9 cellular contexts compared by ENCODE assay signal in genomic region chr1:46615735-46616134, GRCh38. TPM values are rescaled to one million over a fixed set of nuclear protein-coding genes. Genes with fewer than 3 reads are reported as not detected.
DNase-seq lines count a peak whose midpoint lies in the region; ATAC-seq, FAIRE-seq and TF ChIP-seq lines count a peak whose summit lies in the region.
"Had no signal": no experiment of that assay in that cellular context is flagged by ENCODE, and none has a peak within 500 bp of the region (broad histone marks: within the 10 kb centered on the region; RNA-seq: fewer than 3 reads in every experiment).

No MANE protein-coding gene starts in this region.

- no peak for DNase-seq in H9
- no peak for DNase-seq in WERI-Rb-1
- no peak for DNase-seq in glutamatergic neuron
- DNase-seq in D721Med (ENCODE audit: insufficient read length, low spot score) = no peak
- DNase-seq in posterior vena cava (ENCODE audit: low spot score) = no peak
- DNase-seq in head of caudate nucleus = no peak

- H3K4me3 Mint-ChIP-seq in H9 (peak overlapping the region; percentile 77 to 89), glutamatergic neuron (ENCODE audit: unreplicated experiment) (peak overlapping the region; percentile 81)
- peak overlapping the region; percentile 88 for H3K4me3 Mint-ChIP-seq in stimulated activated memory B cell treated with anti-CD40 and anti-IgM and Interleukin-4, amounts not matched to agents 10 μg/mL and 1 μg/mL and 100 μg/mL, for 72 hours

- WGBS in H9 (ENCODE audit: extremely low coverage, insufficient read length, low lambda C conversion rate) = no CpG with 5 or more reads among the region's 3 CpGs

- no peak for ATAC-seq in stimulated activated memory B cell treated with anti-CD40 and anti-IgM and Interleukin-4, amounts not matched to agents 10 μg/mL and 1 μg/mL and 100 μg/mL, for 72 hours
- ATAC-seq in GM19455 (IDR thresholded peaks at IDR 0.05; ENCODE audit: unreplicated experiment) = no peak

- H3K4me2 ChIP-seq in H9 (ENCODE audit: insufficient read depth, insufficient read length, low read length) = peak overlapping the region; percentile 81

- peaks cover 49 to 57% of the 10 kb centered on the region in 2 experiments for H3K4me1 Mint-ChIP-seq in H9
- peaks cover 3% of the 10 kb centered on the region for H3K4me1 Mint-ChIP-seq in glutamatergic neuron (ENCODE audit: low read depth, unreplicated experiment)
- peaks cover 80% of the 10 kb centered on the region for H3K4me1 Mint-ChIP-seq in stimulated activated memory B cell treated with anti-CD40 and anti-IgM and Interleukin-4, amounts not matched to agents 10 μg/mL and 1 μg/mL and 100 μg/mL, for 72 hours

- no peak overlapping the region for H3K9ac ChIP-seq in H9 (ENCODE audit: extremely low read depth, insufficient read length, low read length)

- H3K36me3 Mint-ChIP-seq in H9 (ENCODE audit: insufficient read depth in 1 of 3, low read depth in 3 of 3) (no peaks in the 10 kb centered on the region; a peak in 1 of 7 replicates), glutamatergic neuron (ENCODE audit: unreplicated experiment) (no peaks in the 10 kb centered on the region)
- H3K36me3 Mint-ChIP-seq in stimulated activated memory B cell treated with anti-CD40 and anti-IgM and Interleukin-4, amounts not matched to agents 10 μg/mL and 1 μg/mL and 100 μg/mL, for 72 hours = peaks cover 26% of the 10 kb centered on the region

- H3K9me3 ChIP-seq in H9 (ENCODE audit: control insufficient read depth, low read depth, low read length) (no peaks in the 10 kb centered on the region), WERI-Rb-1 (ENCODE audit: severe bottlenecking) (no peaks in the 10 kb centered on the region)

- H3K79me2 ChIP-seq in H9 (ENCODE audit: insufficient read depth, low read length) = no peaks in the 10 kb centered on the region

- no peak overlapping the region for H3K18ac ChIP-seq in H9 (ENCODE audit: insufficient read length, low read depth, low read length)

- TF ChIP-seq CTCF in H9 (conservative IDR thresholded peaks at IDR 0.05) (no peak), WERI-Rb-1 (IDR thresholded peaks at IDR 0.05; ENCODE audit: low read depth, low read length) (no peak), glutamatergic neuron (IDR thresholded peaks at IDR 0.05; ENCODE audit: partially characterized antibody, unreplicated experiment) (no peak), D721Med (IDR thresholded peaks at IDR 0.05; ENCODE audit: insufficient read depth, missing control alignments) (no peak)

- H4K5ac ChIP-seq in H9 (ENCODE audit: insufficient read length, low read depth, low read length) = no peak overlapping the region

- H2BK20ac ChIP-seq in H9 (ENCODE audit: low read depth, low read length, poor library complexity, severe bottlenecking) = no peak overlapping the region

- H3K27ac Mint-ChIP-seq in H9 = no peak overlapping the region
- no peak overlapping the region for H3K27ac Mint-ChIP-seq in glutamatergic neuron (ENCODE audit: unreplicated experiment)
- peak overlapping the region; percentile 86 for H3K27ac Mint-ChIP-seq in stimulated activated memory B cell treated with anti-CD40 and anti-IgM and Interleukin-4, amounts not matched to agents 10 μg/mL and 1 μg/mL and 100 μg/mL, for 72 hours

- no peak overlapping the region for H3K56ac ChIP-seq in H9 (ENCODE audit: insufficient read length, low read depth, low read length)

- no peak overlapping the region for H4K91ac ChIP-seq in H9 (ENCODE audit: insufficient read length, low read depth, low read length)

- no peak overlapping the region for H2AFZ ChIP-seq in H9 (ENCODE audit: low read length)

- peaks cover 8% of the 10 kb centered on the region for H3K23me2 ChIP-seq in H9 (ENCODE audit: insufficient read length, low read depth, low read length, poor library complexity, severe bottlenecking)

- H2BK5ac ChIP-seq in H9 (ENCODE audit: insufficient read length, low read length) = no peak overlapping the region

- no peak overlapping the region for H2BK12ac ChIP-seq in H9 (ENCODE audit: insufficient read length, low read depth, low read length)

- H2AK5ac ChIP-seq in H9 (ENCODE audit: insufficient read length, low read length) = no peak overlapping the region

- H4K8ac ChIP-seq in H9 (replicated peaks; ENCODE audit: insufficient read length, low read depth, low read length) = no peak overlapping the region

- intact Hi-C loops in posterior vena cava (cut with DNase I) (loop anchor here in 1 of 2 donors (5.0 kb wide), 1 partner anchor 107 kb away; no protein-coding TSS in a partner anchor), head of caudate nucleus (cut with DNase I) (loop anchor here (10.0 kb wide), 1 partner anchor 49 kb away; the partner anchor contains the start of gene ATPAF1)

- no peak overlapping the region for H3K23ac ChIP-seq in H9 (ENCODE audit: insufficient read length, low read depth, low read length)

- H3K4me1 ChIP-seq in H9 (ENCODE audit: insufficient read depth, low read length) = peaks cover 14% of the 10 kb centered on the region; the same call in 1 of the 2 replicates

- no peak overlapping the region for H2BK120ac ChIP-seq in H9 (ENCODE audit: low read depth, low read length, poor library complexity, severe bottlenecking)

- H3K4ac ChIP-seq in H9 (ENCODE audit: low read depth, low read length) = no peak overlapping the region

- H3K27ac ChIP-seq in H9 (ENCODE audit: insufficient read length, low read depth, low read length) (no peak overlapping the region), WERI-Rb-1 (no peak overlapping the region)

- peaks cover 36% of the 10 kb centered on the region for H3K27me3 Mint-ChIP-seq in H9 (ENCODE audit: low read depth)
- H3K27me3 Mint-ChIP-seq in glutamatergic neuron (ENCODE audit: unreplicated experiment) = peaks cover 15% of the 10 kb centered on the region
- no peaks in the 10 kb centered on the region for H3K27me3 Mint-ChIP-seq in stimulated activated memory B cell treated with anti-CD40 and anti-IgM and Interleukin-4, amounts not matched to agents 10 μg/mL and 1 μg/mL and 100 μg/mL, for 72 hours

- no peak overlapping the region for H2BK15ac ChIP-seq in H9 (ENCODE audit: low read depth, low read length)

- H3K27me3 ChIP-seq in H9 (ENCODE audit: insufficient read depth, low read length) = peaks cover 3% of the 10 kb centered on the region; the same call in 1 of the 2 replicates
- H3K27me3 ChIP-seq in WERI-Rb-1 (ENCODE audit: insufficient read depth, low read depth, severe bottlenecking) = no peaks in the 10 kb centered on the region

- H3T11ph ChIP-seq in H9 (ENCODE audit: low read length) = no peak overlapping the region

- H3K14ac ChIP-seq in H9 (ENCODE audit: insufficient read depth, low read length) = no peak overlapping the region; the same call in 1 of the 2 replicates

- no peaks in the 10 kb centered on the region for H3K36me3 ChIP-seq in WERI-Rb-1

- H4K20me1 ChIP-seq in H9 (ENCODE audit: control insufficient read depth, insufficient read depth, insufficient read length) = no peaks in the 10 kb centered on the region

- no peaks in the 10 kb centered on the region for H3K9me3 Mint-ChIP-seq in H9
- peaks cover 7% of the 10 kb centered on the region for H3K9me3 Mint-ChIP-seq in glutamatergic neuron (ENCODE audit: unreplicated experiment)
- no peaks in the 10 kb centered on the region for H3K9me3 Mint-ChIP-seq in stimulated activated memory B cell treated with anti-CD40 and anti-IgM and Interleukin-4, amounts not matched to agents 10 μg/mL and 1 μg/mL and 100 μg/mL, for 72 hours

- no peaks in the 10 kb centered on the region for H3K79me1 ChIP-seq in H9 (ENCODE audit: insufficient read depth, low read depth, low read length, poor library complexity, severe bottlenecking)

- FAIRE-seq in D721Med (lab: Jason Lieb, UNC) = no peak
- FAIRE-seq: TTC549 had no signal

- H3K4me3 ChIP-seq in WERI-Rb-1 (ENCODE audit: low read depth, low read length) = peak overlapping the region; percentile 63

RNA-seq across cellular contexts. Expression of gene MOB3C, which starts 0.9 kb away (rescaled TPM):
- total RNA-seq in H9 (2021) = 3.2 and 4.1 TPM in 2 replicates
- 1.6 TPM for total RNA-seq in glutamatergic neuron (ENCODE audit: unreplicated experiment)
- 10 to 100 TPM; 18.4 to 21.4 TPM for total RNA-seq in posterior vena cava

RNA-seq across cellular contexts. Expression of gene MKNK1, which starts 11.7 kb away (rescaled TPM):
- total RNA-seq in H9 (2021) = 12.9 and 13.4 TPM in 2 replicates
- total RNA-seq in glutamatergic neuron (ENCODE audit: unreplicated experiment) = 58.4 TPM
- total RNA-seq in posterior vena cava = 10 to 100 TPM; 40.3 to 59.6 TPM

RNA-seq across cellular contexts. Expression of gene ATPAF1, which starts 52.4 kb away (rescaled TPM):
- total RNA-seq in H9 (2021) = 57.3 and 59.6 TPM in 2 replicates
- 37.8 TPM for total RNA-seq in glutamatergic neuron (ENCODE audit: unreplicated experiment)
- 10 to 100 TPM; 26.7 to 34.7 TPM for total RNA-seq in posterior vena cava

RNA-seq across cellular contexts. Expression of gene TEX38, which starts 55.9 kb away (rescaled TPM):
- total RNA-seq in H9 (2021) (not detected in 2 replicates), glutamatergic neuron (ENCODE audit: unreplicated experiment) (not detected), posterior vena cava (not detected)
